ENCODE assay signal across 5 cellular contexts in the genomic region with DNA sequence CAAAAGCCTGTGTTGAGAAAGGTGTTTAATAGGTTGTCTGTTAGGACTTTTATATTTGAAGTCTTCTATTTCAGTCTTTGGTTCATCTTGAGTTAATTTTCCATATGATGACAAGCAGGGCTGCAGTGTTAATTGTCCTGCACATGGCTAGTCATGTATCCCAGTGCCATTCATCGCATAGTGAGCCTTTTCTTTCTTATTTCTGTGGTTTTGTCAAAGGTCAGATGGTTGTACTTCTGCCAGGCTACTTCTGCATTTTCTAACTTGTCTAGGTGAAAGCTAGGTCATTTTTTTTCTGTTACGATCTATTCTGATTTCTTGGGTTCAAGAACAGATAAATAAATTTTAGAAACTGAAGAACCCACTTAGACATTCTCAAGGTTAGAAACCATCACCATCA. TPM values are rescaled to one million over a fixed set of nuclear protein-coding genes. Genes with fewer than 3 reads are reported as not detected.
"Had no signal": no experiment of that assay in that cellular context is flagged by ENCODE, and none has a peak within 500 bp of the region (broad histone marks: within the 10 kb centered on the region; RNA-seq: fewer than 3 reads in every experiment).

No MANE protein-coding gene starts in this region.

RNA-seq across cellular contexts. Expression of a gene that starts 5.7 kb away (rescaled TPM):
- total RNA-seq: HepG2, HT-29, HT1080, IMR-90, K562 had no signal
